Comparison of ENCODE assay signal across 1 cellular context in genomic region chr3:133661454-133662255, GRCh38.
A peak's percentile ranks its signal among the peaks of the same experiment; 100 is the strongest.
TF ChIP-seq lines count a peak whose summit lies in the region.

Gene TOPBP1 (minus strand): TSS chr3:133661941. CDS start chr3:133661127, 814 bp downstream.

TF ChIP-seq in HepG2, 621 proteins besides CTCF, POLR2A, EP300 and RAD21 (continued from another document and continues in another):
- TF ChIP-seq E2F1 (CRISPR knock-in tag; IDR thresholded peaks at IDR 0.05): peak; percentile 97
- TF ChIP-seq ZSCAN9 (CRISPR knock-in tag; IDR thresholded peaks at IDR 0.05; ENCODE audit: borderline replicate concordance): peak; percentile 34; the same call in 1 of the 2 replicates
- TF ChIP-seq ZNF768 (CRISPR knock-in tag; IDR thresholded peaks at IDR 0.05): peak; percentile 59; the same call in 1 of the 2 replicates
- no peak for TF ChIP-seq PITX1 (CRISPR knock-in tag; IDR thresholded peaks at IDR 0.05)
- TF ChIP-seq SYNCRIP (IDR thresholded peaks at IDR 0.05; ENCODE audit: insufficient read depth, low read depth, low read length): no peak
- peak; percentile 45; the same call in 1 of the 2 replicates for TF ChIP-seq GMEB1 (CRISPR knock-in tag; IDR thresholded peaks at IDR 0.05; ENCODE audit: borderline replicate concordance)
- TF ChIP-seq TEF (CRISPR knock-in tag; IDR thresholded peaks at IDR 0.05): no peak
- no peak for TF ChIP-seq RNF219 (CRISPR knock-in tag; IDR thresholded peaks at IDR 0.05)
- no peak for TF ChIP-seq TBP (CRISPR knock-in tag; IDR thresholded peaks at IDR 0.05)
- TF ChIP-seq AHR (CRISPR knock-in tag; IDR thresholded peaks at IDR 0.05): peak; percentile 46; the same call in 1 of the 2 replicates
- TF ChIP-seq ZHX1 (CRISPR knock-in tag; IDR thresholded peaks at IDR 0.05; ENCODE audit: low read depth): no peak
- TF ChIP-seq ZBTB26 (CRISPR knock-in tag; IDR thresholded peaks at IDR 0.05; ENCODE audit: borderline replicate concordance): no peak; the same call in 1 of the 2 replicates
- TF ChIP-seq BCL3 (CRISPR knock-in tag; IDR thresholded peaks at IDR 0.05): peak; percentile 68
- no peak for TF ChIP-seq HNF1A (IDR thresholded peaks at IDR 0.05; ENCODE audit: low read depth)
- TF ChIP-seq HNF1A (CRISPR knock-in tag; IDR thresholded peaks at IDR 0.05; ENCODE audit: borderline replicate concordance): peak; percentile 48; the same call in 1 of the 2 replicates
- no peak for TF ChIP-seq ZBTB37 (CRISPR knock-in tag; IDR thresholded peaks at IDR 0.05)
- TF ChIP-seq ZNF878 (CRISPR knock-in tag; IDR thresholded peaks at IDR 0.05): peak; percentile 86; the same call in 1 of the 2 replicates
- peak; percentile 38 for TF ChIP-seq ZNF407 (CRISPR knock-in tag; IDR thresholded peaks at IDR 0.05; ENCODE audit: not compliant biosample characterization)
- TF ChIP-seq TFE3 (CRISPR knock-in tag; IDR thresholded peaks at IDR 0.05): no peak
